14 cellular contexts compared by ENCODE assay signal in genomic region chr17:57953219-57953618, GRCh38. TPM values are rescaled to one million over a fixed set of nuclear protein-coding genes. Genes with fewer than 3 reads are reported as not detected.
DNase-seq lines count a peak whose midpoint lies in the region; ATAC-seq and TF ChIP-seq lines count a peak whose summit lies in the region.
"Had no signal": no experiment of that assay in that cellular context is flagged by ENCODE, and none has a peak within 500 bp of the region (broad histone marks: within the 10 kb centered on the region; RNA-seq: fewer than 3 reads in every experiment).

No MANE protein-coding gene starts in this region.

- H3K4me1 ChIP-seq in CD8-positive, alpha-beta T cell (ENCODE audit: insufficient read depth, low read length), result peaks cover 15% of the 10 kb centered on the region
- peaks cover 46% of the 10 kb centered on the region for H3K4me1 ChIP-seq in rectal smooth muscle tissue (ENCODE audit: control insufficient read depth, insufficient read depth, low read length)
- H3K4me1 ChIP-seq in H9 (ENCODE audit: insufficient read depth, low read length), result peaks cover 5% of the 10 kb centered on the region; the same call in 1 of the 2 replicates

- no peak overlapping the region for H3K4ac ChIP-seq in H9 (ENCODE audit: low read depth, low read length)

- TF ChIP-seq CTCF in CD8-positive, alpha-beta T cell (IDR thresholded peaks at IDR 0.05), result no peak
- TF ChIP-seq CTCF in H9 (conservative IDR thresholded peaks at IDR 0.05), result no peak

- H3K4me3 Mint-ChIP-seq in CD8-positive, alpha-beta T cell, result peak overlapping the region; percentile 19
- peak overlapping the region; percentile 56 for H3K4me3 Mint-ChIP-seq in T-helper 17 cell
- H3K4me3 Mint-ChIP-seq in H9, result no peak overlapping the region

- peaks cover 36% of the 10 kb centered on the region for H3K4me1 Mint-ChIP-seq in CD8-positive, alpha-beta T cell (ENCODE audit: low read depth)
- H3K4me1 Mint-ChIP-seq in T-helper 17 cell (peaks cover 36% of the 10 kb centered on the region), H9 (peaks cover 60 to 61% of the 10 kb centered on the region in 2 experiments)

- H3K9ac ChIP-seq in rectal smooth muscle tissue (ENCODE audit: low read length), result no peak overlapping the region
- no peak overlapping the region for H3K9ac ChIP-seq in H9 (ENCODE audit: extremely low read depth, insufficient read length, low read length)

- H3K36me3 ChIP-seq in CD8-positive, alpha-beta T cell (ENCODE audit: insufficient read depth, low read length), result no peaks in the 10 kb centered on the region
- no peaks in the 10 kb centered on the region for H3K36me3 ChIP-seq in rectal smooth muscle tissue (ENCODE audit: control insufficient read depth, insufficient read depth, low read length)

- no peaks in the 10 kb centered on the region for H3K79me2 ChIP-seq in H9 (ENCODE audit: insufficient read depth, low read length)

- no peak overlapping the region for H3K27ac Mint-ChIP-seq in CD8-positive, alpha-beta T cell
- peak overlapping the region; percentile 49 for H3K27ac Mint-ChIP-seq in T-helper 17 cell
- H3K27ac Mint-ChIP-seq in H9, result no peak overlapping the region
- H3K27ac Mint-ChIP-seq: CD14-positive monocyte; T-helper 1 cell treated with Interleukin-12 subunit alpha and Interleukin-12 subunit beta and Interleukin-4 antibody, amounts not matched to agents 30 μg/mL and 1 μg/mL, for 36 hours had no signal

- H3K9me3 ChIP-seq in CD8-positive, alpha-beta T cell (ENCODE audit: low read length), result no peaks in the 10 kb centered on the region
- H3K9me3 ChIP-seq in T-helper 17 cell (ENCODE audit: control insufficient read depth, low read length, poor library complexity, severe bottlenecking) (no peaks in the 10 kb centered on the region), H9 (ENCODE audit: control insufficient read depth, low read depth, low read length) (no peaks in the 10 kb centered on the region)

- H3K18ac ChIP-seq in H9 (ENCODE audit: insufficient read length, low read depth, low read length), result no peak overlapping the region

- no peak overlapping the region for H2BK20ac ChIP-seq in H9 (ENCODE audit: low read depth, low read length, poor library complexity, severe bottlenecking)

- H2BK12ac ChIP-seq in H9 (ENCODE audit: insufficient read length, low read depth, low read length), result no peak overlapping the region

- DNase-seq in CD8-positive, alpha-beta T cell, result no peak
- DNase-seq in T-helper 17 cell (no peak), H9 (no peak)
- DNase-seq: amniotic stem cell; MV-4-11; small intestine; stimulated activated CD8-positive, alpha-beta memory T cell treated with anti-CD3 and anti-CD28 coated beads, Interleukin-4, amount 100 ng/mL, for 48 hours had no signal

- no peak overlapping the region for H2BK15ac ChIP-seq in H9 (ENCODE audit: low read depth, low read length)

- no peak overlapping the region for H3K14ac ChIP-seq in H9 (ENCODE audit: insufficient read depth, low read length)

- CTCF ChIA-PET in CD8-positive, alpha-beta T cell (lab: Charles Lee), result interaction anchor here (1.0 to 1.2 kb wide), 2 partner anchors 46 kb away, joined by 3 to 6 read pairs; no protein-coding TSS in a partner anchor

- H4K5ac ChIP-seq in H9 (ENCODE audit: insufficient read length, low read depth, low read length), result no peak overlapping the region

- no peaks in the 10 kb centered on the region for H3K9me3 Mint-ChIP-seq in CD8-positive, alpha-beta T cell
- H3K9me3 Mint-ChIP-seq in H9, result peaks cover 0 to 2% of the 10 kb centered on the region in 2 experiments; a peak in 1 of 5 replicates
- H3K9me3 Mint-ChIP-seq: T-helper 1 cell treated with Interleukin-12 subunit alpha and Interleukin-12 subunit beta and Interleukin-4 antibody, amounts not matched to agents 30 μg/mL and 1 μg/mL, for 36 hours had no signal

- H3K27me3 Mint-ChIP-seq in CD8-positive, alpha-beta T cell (ENCODE audit: low read depth), result peaks cover 7% of the 10 kb centered on the region
- peaks cover 27% of the 10 kb centered on the region for H3K27me3 Mint-ChIP-seq in T-helper 17 cell
- H3K27me3 Mint-ChIP-seq in H9 (ENCODE audit: low read depth), result peaks cover 44% of the 10 kb centered on the region

- H3K36me3 Mint-ChIP-seq in CD8-positive, alpha-beta T cell, result no peaks in the 10 kb centered on the region
- no peaks in the 10 kb centered on the region for H3K36me3 Mint-ChIP-seq in T-helper 17 cell (ENCODE audit: low read depth)
- 0 out of 7 replicates have a peak, but pooled peaks cover 0 to 3% (median 0%) of the 10 kb centered on the region in 3 experiments for H3K36me3 Mint-ChIP-seq in H9 (ENCODE audit: insufficient read depth in 1 of 3, low read depth in 3 of 3)

- POLR2A ChIA-PET in CD8-positive, alpha-beta T cell (lab: Charles Lee), result interaction anchor here (1.2 kb wide), 1 partner anchor 33 kb away, joined by 3 read pairs; no protein-coding TSS in a partner anchor

- no peak overlapping the region for H4K8ac ChIP-seq in H9 (replicated peaks; ENCODE audit: insufficient read length, low read depth, low read length)

- no peak overlapping the region for H3K4me2 ChIP-seq in H9 (ENCODE audit: insufficient read depth, insufficient read length, low read length)

- no peak overlapping the region for H3K4me3 ChIP-seq in CD8-positive, alpha-beta T cell (ENCODE audit: low read depth, low read length)
- H3K4me3 ChIP-seq in rectal smooth muscle tissue (ENCODE audit: low read length), result peak overlapping the region; percentile 67

- H2BK5ac ChIP-seq in H9 (ENCODE audit: insufficient read length, low read length), result no peak overlapping the region

- no peak overlapping the region for H3K56ac ChIP-seq in H9 (ENCODE audit: insufficient read length, low read depth, low read length)

- intact Hi-C loops in CD8-positive, alpha-beta T cell (cut with DNase I, micrococcal nuclease), result no loop called here

- peaks cover 22% of the 10 kb centered on the region for H3K23me2 ChIP-seq in H9 (ENCODE audit: insufficient read length, low read depth, low read length, poor library complexity, severe bottlenecking)

- H3K27ac ChIP-seq in CD8-positive, alpha-beta T cell (ENCODE audit: low read depth, low read length), result no peak overlapping the region
- H3K27ac ChIP-seq in layer of hippocampus (ENCODE audit: low read depth, low read length) (peak overlapping the region; percentile 97), rectal smooth muscle tissue (ENCODE audit: low read depth, low read length) (peak overlapping the region; percentile 97), H9 (ENCODE audit: insufficient read length, low read depth, low read length) (no peak overlapping the region)

- no peaks in the 10 kb centered on the region for H3K79me1 ChIP-seq in H9 (ENCODE audit: insufficient read depth, low read depth, low read length, poor library complexity, severe bottlenecking)

- H3K23ac ChIP-seq in H9 (ENCODE audit: insufficient read length, low read depth, low read length), result no peak overlapping the region

- no peaks in the 10 kb centered on the region for H3K27me3 ChIP-seq in CD8-positive, alpha-beta T cell (ENCODE audit: insufficient read depth, low read length)
- H3K27me3 ChIP-seq in layer of hippocampus (ENCODE audit: control insufficient read depth, insufficient read depth, low read length) (no peaks in the 10 kb centered on the region), rectal smooth muscle tissue (ENCODE audit: control insufficient read depth, insufficient read depth, low read length) (no peaks in the 10 kb centered on the region), H9 (ENCODE audit: insufficient read depth, low read length) (peaks cover 6% of the 10 kb centered on the region)

- no peak overlapping the region for H3T11ph ChIP-seq in H9 (ENCODE audit: low read length)

- H2AK5ac ChIP-seq in H9 (ENCODE audit: insufficient read length, low read length), result no peak overlapping the region

- no peak for ATAC-seq in CD8-positive, alpha-beta T cell
- ATAC-seq in T-helper 17 cell (no peak), GM18867 (IDR thresholded peaks at IDR 0.05; ENCODE audit: unreplicated experiment) (no peak), GM19351 (IDR thresholded peaks at IDR 0.05; ENCODE audit: unreplicated experiment) (no peak)
- no peak for ATAC-seq in activated CD4-positive, CD25-positive, alpha-beta regulatory T cell treated with anti-CD3 and anti-CD28 coated beads, Interleukin-2, amount 50 U/mL, for 24 hours

- no peak overlapping the region for H2AFZ ChIP-seq in H9 (ENCODE audit: low read length)

- no CpG with 5 or more reads among the region's 1 CpG for WGBS in H9 (ENCODE audit: extremely low coverage, insufficient read length, low lambda C conversion rate)

- no peaks in the 10 kb centered on the region for H4K20me1 ChIP-seq in H9 (ENCODE audit: control insufficient read depth, insufficient read depth, insufficient read length)

- no peak overlapping the region for H4K91ac ChIP-seq in H9 (ENCODE audit: insufficient read length, low read depth, low read length)

- H2BK120ac ChIP-seq in H9 (ENCODE audit: low read depth, low read length, poor library complexity, severe bottlenecking), result no peak overlapping the region

RNA-seq across cellular contexts. Expression of gene CUEDC1, which starts 2.0 kb away (rescaled TPM):
- under 1 TPM in 1 of 2 experiments, not detected in 1; 0.22 TPM for total RNA-seq in CD8-positive, alpha-beta T cell
- total RNA-seq in T-helper 17 cell (under 1 TPM; 0.21 to 0.82 TPM), H9 (2021) (6.5 and 7.3 TPM in 2 replicates)

RNA-seq across cellular contexts. Expression of gene VEZF1, which starts 34.8 kb away (rescaled TPM):
- 10 to 100 TPM; 45.2 to 46.6 TPM for total RNA-seq in CD8-positive, alpha-beta T cell
- total RNA-seq in T-helper 17 cell, result 10 to 100 TPM; 41.7 to 48.7 TPM
- 57.7 and 58.1 TPM in 2 replicates for total RNA-seq in H9 (2021)

RNA-seq across cellular contexts. Expression of gene SRSF1, which starts 53.8 kb away (rescaled TPM):
- total RNA-seq in CD8-positive, alpha-beta T cell, result 10 to 100 TPM; 79.2 to 94.1 TPM
- 100 to 1,000 TPM in 1 of 2 donors, 10 to 100 TPM in 1; 94.9 to 107 TPM for total RNA-seq in T-helper 17 cell
- total RNA-seq in H9 (2021), result 462 and 470 TPM in 2 replicates

Comparison
In these comparisons a context has a peak if more than half of its experiments do, and no peak if none do; other contexts are left out.
1. H3K27ac ChIP-seq: peak in layer of hippocampus (single experiment) and rectal smooth muscle tissue (single experiment); none in CD8-positive, alpha-beta T cell (single experiment) and H9 (single experiment).
2. H3K4me3 Mint-ChIP-seq: peak in CD8-positive, alpha-beta T cell (single experiment) and T-helper 17 cell (single experiment); none in H9 (0 of 2).